Comparison of ENCODE assay signal across 20 cellular contexts in genomic region chr14:52089208-52089607, GRCh38. TPM values are rescaled to one million over a fixed set of nuclear protein-coding genes. Genes with fewer than 3 reads are reported as not detected.
DNase-seq lines count a peak whose midpoint lies in the region; ATAC-seq and TF ChIP-seq lines count a peak whose summit lies in the region.
"Had no signal": no experiment of that assay in that cellular context is flagged by ENCODE, and none has a peak within 500 bp of the region (broad histone marks: within the 10 kb centered on the region; RNA-seq: fewer than 3 reads in every experiment).

No MANE protein-coding gene starts in this region.

- 43 to 67% methylated on average over 1 of the region's 1 CpG for WGBS in heart right ventricle, 2 donors

- no peaks in the 10 kb centered on the region for H3K27me3 ChIP-seq in heart right ventricle
- no peaks in the 10 kb centered on the region for H3K27me3 ChIP-seq in right atrium auricular region
- no peaks in the 10 kb centered on the region for H3K27me3 ChIP-seq in adipocyte (replicated peaks; ENCODE audit: control insufficient read depth, insufficient read depth, low read length)
- H3K27me3 ChIP-seq: BLaER1, SJCRH30 had no signal

- H3K9ac ChIP-seq in adipocyte (ENCODE audit: low read length) = no peak overlapping the region
- H3K9ac ChIP-seq: BLaER1, GM23248 had no signal

- DNase-seq in heart right ventricle (peak in 1 of 2 donors; percentile 70), right atrium auricular region (ENCODE audit: low spot score) (no peak), adipocyte (ENCODE audit: low read depth) (peak; percentile 37), fibroblast of peridontal ligament (ENCODE audit: extremely low read depth) (peak; percentile 61), NCI-H1092 treated with DMSO at 0.1 percent for 48 hours (lab: John Stamatoyannopoulos, UW) (no peak), HT-29 (ENCODE audit: low spot score) (no peak)
- DNase-seq in activated CD8-positive, alpha-beta memory T cell treated with anti-CD3 and anti-CD28 coated beads, Interleukin-2, amount 50 U/mL, for 4 hours = no peak
- DNase-seq: 8988T; ACHN; CD4-positive, CD25-positive, alpha-beta regulatory T cell; DMS53; GM23248; H9; NCI-H2029; NCI-H446; NCI-H524 treated with DMSO at 0.1 percent for 48 hours; NCI-H774; SJCRH30 had no signal

- ATAC-seq in heart right ventricle = peak in 5 of 8 donors; percentile 42 to 80 (median 61)

- H3K4me1 ChIP-seq in heart right ventricle = peaks cover 0 to 30% (median 10%) of the 10 kb centered on the region in 9 donors
- peaks cover 0 to 6% of the 10 kb centered on the region in 2 donors for H3K4me1 ChIP-seq in right atrium auricular region
- H3K4me1 ChIP-seq in adipocyte (ENCODE audit: control insufficient read depth, insufficient read depth, low read length) = peaks cover 10% of the 10 kb centered on the region
- H3K4me1 ChIP-seq: BLaER1 had no signal

- peaks cover 0 to 12% (median 0%) of the 10 kb centered on the region in 11 donors for H3K9me3 ChIP-seq in heart right ventricle
- peaks cover 0 to 7% of the 10 kb centered on the region in 2 donors for H3K9me3 ChIP-seq in right atrium auricular region
- H3K9me3 ChIP-seq in adipocyte (ENCODE audit: control insufficient read depth, low read length) = peaks cover 10% of the 10 kb centered on the region
- H3K9me3 ChIP-seq: SJCRH30 had no signal

- H3K4me3 ChIP-seq in heart right ventricle = no peak overlapping the region
- H3K4me3 ChIP-seq in right atrium auricular region = no peak overlapping the region
- no peak overlapping the region for H3K4me3 ChIP-seq in adipocyte (ENCODE audit: low read length)
- H3K4me3 ChIP-seq: BLaER1, GM23248, SJCRH30 had no signal

- intact Hi-C loops in heart right ventricle (cut with DNase I) = no loop called here

- no peak for TF ChIP-seq CTCF in heart right ventricle (IDR thresholded peaks at IDR 0.05)
- TF ChIP-seq CTCF in right atrium auricular region (IDR thresholded peaks at IDR 0.05) = no peak

- H3K36me3 ChIP-seq in heart right ventricle (no peaks in the 10 kb centered on the region), right atrium auricular region (no peaks in the 10 kb centered on the region), adipocyte (ENCODE audit: control insufficient read depth, insufficient read depth, low read length, severe bottlenecking) (no peaks in the 10 kb centered on the region)
- H3K36me3 ChIP-seq: BLaER1, SJCRH30 had no signal

- H3K27ac ChIP-seq in heart right ventricle (peak overlapping the region in 2 of 10 donors; percentile 44 to 49), right atrium auricular region (no peak overlapping the region)
- H3K27ac ChIP-seq: BLaER1, GM23248, SJCRH30 had no signal

RNA-seq across cellular contexts. Expression of gene NID2, which starts 20.3 kb away (rescaled TPM):
- total RNA-seq in heart right ventricle = 10 to 100 TPM; 26.6 to 66.0 (median 39.2) TPM
- polyA plus RNA-seq in heart right ventricle = 10 to 100 TPM; 15.1 to 29.8 TPM
- 10 to 100 TPM; 23.0 to 41.2 TPM for total RNA-seq in right atrium auricular region
- total RNA-seq in HT-29 (2014; rRNA removed; shearing (Covaris generic)) = 0.23 and 0.31 TPM in 2 replicates
- total RNA-seq: CD4-positive, CD25-positive, alpha-beta regulatory T cell; MCF 10A had no signal

Comparison
In these comparisons a context has a peak if more than half of its experiments do, and no peak if none do; other contexts are left out.
1. DNase-seq: peak in adipocyte (single experiment) and fibroblast of peridontal ligament (single experiment); none in right atrium auricular region (single experiment), activated CD8-positive, alpha-beta memory T cell treated with anti-CD3 and anti-CD28 coated beads, Interleukin-2, amount 50 U/mL, for 4 hours (single experiment), NCI-H1092 treated with DMSO at 0.1 percent for 48 hours (single experiment) and HT-29 (single experiment).
2. RNA of gene NID2, which starts 20.3 kb away (total RNA-seq): 23.0 to 41.2 TPM in right atrium auricular region and 26.6 to 66.0 TPM in heart right ventricle; 0.23 to 0.31 TPM in HT-29; every median in the first group is over 10 times any median in the second.